Comparison of ENCODE assay signal across 24 cellular contexts in the genomic region with DNA sequence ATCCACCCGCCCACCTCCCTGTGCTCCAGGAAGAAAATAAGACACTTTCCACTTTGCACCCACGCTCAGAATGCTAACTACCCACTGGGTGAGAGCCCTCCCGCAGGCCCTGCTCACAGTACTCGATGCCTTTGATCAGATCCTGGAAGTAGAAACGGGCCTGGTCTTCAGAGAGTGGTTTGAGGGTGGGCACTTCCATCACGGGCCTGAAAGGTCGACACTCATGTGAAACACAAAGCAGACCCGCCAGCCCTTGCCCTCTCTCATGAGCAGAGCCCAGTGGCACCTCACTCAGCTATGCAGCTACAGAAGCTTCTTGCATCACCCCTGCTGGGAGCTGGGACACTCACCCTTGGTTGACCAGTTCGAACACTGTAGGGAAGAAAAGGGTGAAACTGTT. TPM values are rescaled to one million over a fixed set of nuclear protein-coding genes. Genes with fewer than 3 reads are reported as not detected.
DNase-seq lines count a peak whose midpoint lies in the region; ATAC-seq, FAIRE-seq and TF ChIP-seq lines count a peak whose summit lies in the region.
"Had no signal": no experiment of that assay in that cellular context is flagged by ENCODE, and none has a peak within 500 bp of the region (broad histone marks: within the 10 kb centered on the region; RNA-seq: fewer than 3 reads in every experiment).

No MANE protein-coding gene starts in this region.

- H3K4me3 ChIP-seq in Panc1 (ENCODE audit: low read depth in 2 of 2, low read length in 2 of 2), result no peak overlapping the region
- H3K4me3 ChIP-seq in HepG2 (replicated peaks in 1 of 3; ENCODE audit: insufficient read depth in 1 of 3, low read depth in 2 of 3, low read length in 3 of 3), result no peak overlapping the region
- H3K4me3 ChIP-seq: dorsolateral prefrontal cortex, MG63, sigmoid colon, SK-N-MC, suprapubic skin, vagina had no signal

- H3K4me3 Mint-ChIP-seq in naive thymus-derived CD8-positive, alpha-beta T cell, result no peak overlapping the region
- H3K4me3 Mint-ChIP-seq: central memory CD8-positive, alpha-beta T cell; nephron had no signal

- no TSS peak for BruUV-seq in Panc1 (replicated peaks; lab: Mats Ljungman, UMichigan)
- no TSS peak for BruUV-seq in HepG2 (replicated peaks; lab: Mats Ljungman, UMichigan)

- CTCF ChIA-PET in Panc1 (lab: Charles Lee) (interaction anchor here (0.8 kb wide), 1 partner anchor 9 kb away, joined by 5 read pairs; no protein-coding TSS in a partner anchor), HepG2 (lab: Yijun Ruan, JAX; ENCODE audit: low intra/inter-chr PET ratio, low total read pairs) (no interaction called here)

- no peak for TF ChIP-seq CTCF in Panc1 (IDR thresholded peaks at IDR 0.05)
- no peak for TF ChIP-seq CTCF in HepG2 (CRISPR knock-in tag; IDR thresholded peaks at IDR 0.05)

- H3K27ac ChIP-seq in Panc1 (ENCODE audit: low read length) (no peak overlapping the region), HepG2 (ENCODE audit: extremely low read length, insufficient read depth, low read length) (no peak overlapping the region)
- H3K27ac ChIP-seq: sigmoid colon, SK-N-MC, suprapubic skin, vagina, WERI-Rb-1 had no signal

- POLR2A ChIA-PET in Panc1 (lab: Charles Lee), result no interaction called here
- POLR2A ChIA-PET in HepG2 (lab: Yijun Ruan, JAX), result no interaction called here
- POLR2A ChIA-PET in naive thymus-derived CD8-positive, alpha-beta T cell (lab: Charles Lee), result no interaction called here

- 96% methylated on average over 9 of the region's 9 CpGs for WGBS in HepG2 (ENCODE audit: low lambda C conversion rate)

- H3K36me3 Mint-ChIP-seq in naive thymus-derived CD8-positive, alpha-beta T cell, result peaks cover 7 to 74% (median 16%) of the 10 kb centered on the region in 3 donors

- in situ Hi-C loops in Panc1 (cut with HindIII; ENCODE audit: low pct_unique_long_range_greater_than_20kb, low sequenced_read_pairs) (no loop called here), HepG2 (cut with HindIII; ENCODE audit: extremely low pct_ligation_motif_present, low pct_unique_long_range_greater_than_20kb) (no loop called here)

- no peak overlapping the region for H2AFZ ChIP-seq in HepG2 (ENCODE audit: low read length)

- no peak overlapping the region for H3K4me2 ChIP-seq in HepG2 (ENCODE audit: low read depth, low read length)

- TF ChIP-seq POLR2A in HepG2 (IDR thresholded peaks at IDR 0.05; ENCODE audit: insufficient read depth in 1 of 2, low read depth in 2 of 2, low read length in 2 of 2), result no peak

- H3K9ac ChIP-seq in HepG2 (ENCODE audit: insufficient read depth, low read depth, low read length), result no peak overlapping the region

- no peak for TF ChIP-seq EP300 in HepG2 (IDR thresholded peaks at IDR 0.05; ENCODE audit: low read depth in 2 of 2, low read length in 2 of 2)
- TF ChIP-seq EP300 in HepG2 (CRISPR knock-in tag; IDR thresholded peaks at IDR 0.05; ENCODE audit: borderline replicate concordance), result no peak

- no peaks in the 10 kb centered on the region for H4K20me1 ChIP-seq in HepG2 (ENCODE audit: insufficient read depth, low read length)

- H3K4me1 ChIP-seq in Panc1 (ENCODE audit: control insufficient read depth, insufficient read depth, low read length) (no peaks in the 10 kb centered on the region), HepG2 (ENCODE audit: insufficient read depth, low read length) (no peaks in the 10 kb centered on the region)
- H3K4me1 ChIP-seq: sigmoid colon, suprapubic skin, vagina had no signal

- no peaks in the 10 kb centered on the region for H3K27me3 Mint-ChIP-seq in naive thymus-derived CD8-positive, alpha-beta T cell
- H3K27me3 Mint-ChIP-seq: central memory CD8-positive, alpha-beta T cell had no signal

- peak overlapping the region in 1 of 10 donors; percentile 41 for H3K27ac Mint-ChIP-seq in naive thymus-derived CD8-positive, alpha-beta T cell
- H3K27ac Mint-ChIP-seq: nephron had no signal

- H3K27me3 ChIP-seq in Panc1 (ENCODE audit: control insufficient read depth, insufficient read depth, low read length), result no peaks in the 10 kb centered on the region
- H3K27me3 ChIP-seq in HepG2 (ENCODE audit: control insufficient read depth in 1 of 2, insufficient read depth in 2 of 2, low read length in 2 of 2), result no peaks in the 10 kb centered on the region
- H3K27me3 ChIP-seq: dorsolateral prefrontal cortex, MG63, sigmoid colon, suprapubic skin, vagina had no signal

- no peak for FAIRE-seq in HepG2 (lab: Jason Lieb, UNC)
- FAIRE-seq: astrocyte had no signal

- intact Hi-C loops in Panc1 (cut with micrococcal nuclease; ENCODE audit: unreplicated experiment) (no loop called here), HepG2 (cut with micrococcal nuclease; ENCODE audit: unreplicated experiment) (no loop called here)

- H3K4me1 Mint-ChIP-seq in naive thymus-derived CD8-positive, alpha-beta T cell, result no peaks in the 10 kb centered on the region
- H3K4me1 Mint-ChIP-seq: central memory CD8-positive, alpha-beta T cell; nephron had no signal

- H3K9me3 ChIP-seq in Panc1 (ENCODE audit: control insufficient read depth, insufficient read depth, low read depth, low read length), result no peaks in the 10 kb centered on the region
- no peaks in the 10 kb centered on the region for H3K9me3 ChIP-seq in HepG2 (ENCODE audit: low read length)
- H3K9me3 ChIP-seq: MG63, sigmoid colon, suprapubic skin, vagina had no signal

- no peaks in the 10 kb centered on the region for H3K9me3 Mint-ChIP-seq in naive thymus-derived CD8-positive, alpha-beta T cell
- H3K9me3 Mint-ChIP-seq: central memory CD8-positive, alpha-beta T cell; nephron had no signal

- ATAC-seq in Panc1 (peak; percentile 62; the same call in 1 of the 2 replicates), HepG2 (peak; percentile 72), GM21360 (IDR thresholded peaks at IDR 0.05; ENCODE audit: unreplicated experiment) (no peak)
- no peak for ATAC-seq in naive thymus-derived CD8-positive, alpha-beta T cell
- ATAC-seq: left colon had no signal

- no peaks in the 10 kb centered on the region for H3K79me2 ChIP-seq in HepG2 (ENCODE audit: insufficient read depth, low read length)

- no peak for TF ChIP-seq RAD21 in HepG2 (CRISPR knock-in tag; IDR thresholded peaks at IDR 0.05)

- peaks cover 4% of the 10 kb centered on the region; the same call in 1 of the 2 replicates for H3K36me3 ChIP-seq in Panc1 (ENCODE audit: control insufficient read depth, insufficient read depth, low read length)
- peaks cover 22 to 57% of the 10 kb centered on the region in 2 experiments for H3K36me3 ChIP-seq in HepG2 (replicated peaks in 1 of 2; ENCODE audit: control insufficient read depth in 1 of 2, insufficient read depth in 2 of 2, low read length in 2 of 2)

- peak; percentile 27 for DNase-seq in stimulated activated CD4-positive, alpha-beta T cell treated with anti-CD3 and anti-CD28 coated beads, Interleukin-15, amount 100 ng/mL, for 24 hours
- no peak for DNase-seq in stimulated activated CD4-positive, alpha-beta T cell treated with anti-CD3 and anti-CD28 coated beads, Interleukin-4, amount 100 ng/mL, for 4 hours
- DNase-seq in Panc1 (ENCODE audit: low read depth, low spot score), result no peak
- DNase-seq in HepG2 (ENCODE audit: low spot score), result no peak
- DNase-seq in naive thymus-derived CD8-positive, alpha-beta T cell, result no peak
- DNase-seq in NCI-H146 (lab: John Stamatoyannopoulos, UW), result no peak
- DNase-seq: activated CD4-positive, alpha-beta T cell treated with anti-CD3 and anti-CD28 coated beads, Interleukin-2, amount 50 U/mL, for 4 hours; dorsolateral prefrontal cortex; GDM1; glutamatergic neuron; H7; left colon; MG63; NCI-H1694; NK-92 treated with Interleukin-12 subunit alpha and Interleukin-12 subunit beta, amount 100 ng/mL, for 24 hours; sigmoid colon; WERI-Rb-1 had no signal

RNA-seq across cellular contexts. Expression of gene CAMKK2, which starts 41.1 kb away (rescaled TPM):
- total RNA-seq in Panc1 (2021; ENCODE audit: unreplicated experiment), result 37.8 TPM
- 54.5 TPM for polyA plus RNA-seq in Panc1 (2012; ENCODE audit: insufficient read length)
- total RNA-seq in HepG2 (2016; rRNA removed; fragmentation: Illumina TruSeq; extraction: Trizol), result 18.8 and 23.0 TPM in 2 replicates
- total RNA-seq in HepG2 (2016; cell fraction: cytosol; rRNA removed; fragmentation: Illumina TruSeq; extraction: Trizol; ENCODE audit: low read depth), result 3.8 and 4.1 TPM in 2 replicates
- total RNA-seq in HepG2 (2016; cell fraction: insoluble cytoplasmic fraction; rRNA removed; fragmentation: Illumina TruSeq; extraction: Trizol), result 17.9 and 20.0 TPM in 2 replicates
- 17.3 and 18.1 TPM in 2 replicates for total RNA-seq in HepG2 (2016; cell fraction: membrane; rRNA removed; fragmentation: Illumina TruSeq; extraction: Trizol)
- total RNA-seq in HepG2 (2016; cell fraction: nucleus; rRNA removed; fragmentation: Illumina TruSeq; extraction: Trizol), result 18.1 and 18.3 TPM in 2 replicates
- polyA plus RNA-seq in HepG2 (2011; rRNA removed), result 20.0 and 25.1 TPM in 2 replicates
- polyA plus RNA-seq in HepG2 (2011; cell fraction: cytosol; rRNA removed), result 18.7 TPM in 2 replicates
- 36.8 and 38.0 TPM in 2 replicates for polyA plus RNA-seq in HepG2 (2011; cell fraction: nucleus; rRNA removed)
- polyA plus RNA-seq in HepG2 (2012), result 12.9 and 13.9 TPM in 2 replicates
- polyA plus RNA-seq in HepG2 (2016; cell fraction: cytosol; fragmentation: Illumina TruSeq; extraction: Trizol; ENCODE audit: low read depth), result 3.2 and 3.8 TPM in 2 replicates
- 19.8 and 21.1 TPM in 2 replicates for polyA plus RNA-seq in HepG2 (2016; cell fraction: insoluble cytoplasmic fraction; fragmentation: Illumina TruSeq; extraction: Trizol; ENCODE audit: low read depth)
- polyA plus RNA-seq in HepG2 (2016; cell fraction: membrane; fragmentation: Illumina TruSeq; extraction: Trizol; ENCODE audit: low read depth), result 12.0 and 12.4 TPM in 2 replicates
- 32.0 and 33.8 TPM in 2 replicates for polyA plus RNA-seq in HepG2 (2016; cell fraction: nucleus; fragmentation: Illumina TruSeq; extraction: Trizol; ENCODE audit: insufficient read depth, low read depth)
- polyA minus RNA-seq in HepG2 (2011; rRNA and poly(A)+ RNA removed; ENCODE audit: low replicate concordance), result 29.2 and 33.9 TPM in 2 replicates
- polyA minus RNA-seq in HepG2 (2011; cell fraction: cytosol; rRNA and poly(A)+ RNA removed), result 12.1 and 12.2 TPM in 2 replicates
- polyA minus RNA-seq in HepG2 (2011; cell fraction: nucleus; rRNA and poly(A)+ RNA removed), result 23.2 and 29.6 TPM in 2 replicates
- 10 to 100 TPM; 14.1 to 15.1 TPM for total RNA-seq in naive thymus-derived CD8-positive, alpha-beta T cell
- polyA plus RNA-seq in naive thymus-derived CD8-positive, alpha-beta T cell, result 10 to 100 TPM; 10.0 to 15.5 (median 14.0) TPM

RNA-seq across cellular contexts. Expression of gene P2RX4, which starts 45.5 kb away (rescaled TPM):
- total RNA-seq in Panc1 (2021; ENCODE audit: unreplicated experiment), result 12.4 TPM
- 20.5 TPM for polyA plus RNA-seq in Panc1 (2012; ENCODE audit: insufficient read length)
- 9.5 and 13.8 TPM in 2 replicates for total RNA-seq in HepG2 (2016; rRNA removed; fragmentation: Illumina TruSeq; extraction: Trizol)
- total RNA-seq in HepG2 (2016; cell fraction: cytosol; rRNA removed; fragmentation: Illumina TruSeq; extraction: Trizol; ENCODE audit: low read depth), result 10.0 and 12.3 TPM in 2 replicates
- 8.9 and 14.2 TPM in 2 replicates for total RNA-seq in HepG2 (2016; cell fraction: insoluble cytoplasmic fraction; rRNA removed; fragmentation: Illumina TruSeq; extraction: Trizol)
- total RNA-seq in HepG2 (2016; cell fraction: membrane; rRNA removed; fragmentation: Illumina TruSeq; extraction: Trizol), result 9.6 and 14.1 TPM in 2 replicates
- total RNA-seq in HepG2 (2016; cell fraction: nucleus; rRNA removed; fragmentation: Illumina TruSeq; extraction: Trizol), result 15.1 and 21.0 TPM in 2 replicates
- 30.8 and 40.8 TPM in 2 replicates for polyA plus RNA-seq in HepG2 (2011; rRNA removed)
- polyA plus RNA-seq in HepG2 (2011; cell fraction: cytosol; rRNA removed), result 48.0 and 49.3 TPM in 2 replicates
- 46.2 and 52.0 TPM in 2 replicates for polyA plus RNA-seq in HepG2 (2011; cell fraction: nucleus; rRNA removed)
- polyA plus RNA-seq in HepG2 (2012), result 14.9 and 23.1 TPM in 2 replicates
- 11.3 and 12.5 TPM in 2 replicates for polyA plus RNA-seq in HepG2 (2016; cell fraction: cytosol; fragmentation: Illumina TruSeq; extraction: Trizol; ENCODE audit: low read depth)
- 9.2 and 9.3 TPM in 2 replicates for polyA plus RNA-seq in HepG2 (2016; cell fraction: insoluble cytoplasmic fraction; fragmentation: Illumina TruSeq; extraction: Trizol; ENCODE audit: low read depth)
- polyA plus RNA-seq in HepG2 (2016; cell fraction: membrane; fragmentation: Illumina TruSeq; extraction: Trizol; ENCODE audit: low read depth), result 10.7 and 12.6 TPM in 2 replicates
- 24.7 and 29.5 TPM in 2 replicates for polyA plus RNA-seq in HepG2 (2016; cell fraction: nucleus; fragmentation: Illumina TruSeq; extraction: Trizol; ENCODE audit: insufficient read depth, low read depth)
- polyA minus RNA-seq in HepG2 (2011; rRNA and poly(A)+ RNA removed; ENCODE audit: low replicate concordance), result 7.1 and 38.6 TPM in 2 replicates
- 14.3 and 14.6 TPM in 2 replicates for polyA minus RNA-seq in HepG2 (2011; cell fraction: cytosol; rRNA and poly(A)+ RNA removed)
- polyA minus RNA-seq in HepG2 (2011; cell fraction: nucleus; rRNA and poly(A)+ RNA removed), result 19.2 and 26.5 TPM in 2 replicates
- total RNA-seq in naive thymus-derived CD8-positive, alpha-beta T cell, result 10 to 100 TPM; 29.8 to 36.0 TPM
- 10 to 100 TPM; 27.8 to 33.8 (median 29.3) TPM for polyA plus RNA-seq in naive thymus-derived CD8-positive, alpha-beta T cell

Comparison
In these comparisons a context has a peak if more than half of its experiments do, and no peak if none do; other contexts are left out.
1. ATAC-seq: peak in Panc1 (single experiment) and HepG2 (single experiment); none in naive thymus-derived CD8-positive, alpha-beta T cell (0 of 2) and GM21360 (single experiment).